ENCODE assay signal across 23 cellular contexts in the genomic region with DNA sequence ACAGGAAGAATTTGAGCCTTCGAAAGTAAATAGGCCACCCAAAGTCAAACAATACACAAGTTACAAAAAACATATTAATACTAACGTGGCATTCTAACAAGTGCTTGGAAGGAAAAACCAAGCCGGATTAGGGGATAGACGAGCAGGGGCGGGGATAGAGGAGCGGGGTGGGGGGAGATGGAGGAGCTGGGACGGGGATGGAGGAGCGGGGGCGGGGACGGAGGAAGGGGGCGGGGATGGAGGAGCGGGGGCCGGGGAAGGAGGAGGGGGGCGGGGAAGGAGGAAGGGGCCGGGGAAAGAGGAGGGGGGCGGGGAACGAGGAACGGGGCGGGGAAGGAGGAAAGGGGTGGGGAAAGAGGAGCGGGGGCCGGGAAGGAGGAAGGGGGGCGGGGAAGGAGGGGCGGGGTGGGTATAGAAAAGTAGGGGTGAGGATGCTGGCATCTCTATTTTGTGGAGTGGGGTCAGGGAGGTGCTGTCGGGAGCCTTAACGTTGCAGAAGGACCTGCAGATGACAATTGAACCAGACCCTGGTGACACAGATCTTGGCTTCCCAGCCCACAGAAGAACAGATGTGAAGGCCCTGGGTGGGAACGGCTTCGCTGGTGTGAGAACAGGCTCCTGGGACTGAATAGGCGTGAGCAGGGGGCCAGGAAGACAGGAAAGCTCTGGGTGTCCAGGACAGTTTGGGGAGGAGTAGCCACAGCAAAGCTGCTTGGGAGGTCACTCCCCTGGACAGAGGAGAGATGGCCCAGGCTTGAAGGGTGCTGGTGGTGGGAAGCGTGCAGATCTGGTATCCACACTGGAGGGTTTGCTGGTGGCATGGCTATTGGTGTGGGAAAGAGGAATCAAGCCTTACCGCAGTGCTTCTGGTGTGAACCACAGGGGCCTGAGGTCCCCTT.
"Had no signal": no experiment of that assay in that cellular context is flagged by ENCODE, and none has a peak within 500 bp of the region (broad histone marks: within the 10 kb centered on the region; RNA-seq: fewer than 3 reads in every experiment).

No MANE protein-coding gene starts in this region.

- H3K4me1 Mint-ChIP-seq: activated B cell treated with CpG ODN at 0.5 μM for 24 hours; activated CD4-positive, alpha-beta T cell treated with anti-CD3 and anti-CD28 coated beads for 36 hours; stimulated activated memory B cell treated with anti-CD40 and anti-IgM and Interleukin-4, amounts not matched to agents 10 μg/mL and 1 μg/mL and 100 μg/mL, for 72 hours had no signal

- H3K4me1 ChIP-seq: parathyroid adenoma, right lobe of liver, testis had no signal

- H3K27ac Mint-ChIP-seq: activated B cell treated with CpG ODN at 0.5 μM for 24 hours; activated CD4-positive, alpha-beta T cell treated with anti-CD3 and anti-CD28 coated beads for 36 hours; activated naive CD4-positive, alpha-beta T cell treated with anti-CD3 and anti-CD28 coated beads for 36 hours; activated T-cell treated with anti-CD3 and anti-CD28 coated beads, Interleukin-2, amount 50 U/mL, for 72 hours; natural killer cell treated with Interleukin-12 subunit alpha and Interleukin-12 subunit beta and Interleukin-15 and Interleukin-18, amount 100 ng/mL, for 72 hours; stimulated activated memory B cell treated with anti-CD40 and anti-IgM and Interleukin-4, amounts not matched to agents 10 μg/mL and 1 μg/mL and 100 μg/mL, for 72 hours; type B pancreatic cell had no signal

- H3K9ac ChIP-seq: parathyroid adenoma had no signal

- DNase-seq: activated B cell treated with CpG ODN at 0.5 μM for 24 hours; activated CD4-positive, alpha-beta T cell treated with anti-CD3 and anti-CD28 coated beads for 36 hours; activated CD4-positive, alpha-beta T cell treated with anti-CD3 and anti-CD28 coated beads, Interleukin-2, amount 50 U/mL, for 48 hours; activated effector memory CD4-positive, alpha-beta T cell treated with Interleukin-2 at 50 U/mL for 16 hours; activated naive CD4-positive, alpha-beta T cell treated with anti-CD3 and anti-CD28 coated beads for 36 hours; activated T-cell treated with anti-CD3 and anti-CD28 coated beads, Interleukin-2, amount 50 U/mL, for 72 hours; amygdala; cortex of kidney; erythroblast; foreskin fibroblast; heart right ventricle; left cardiac atrium; right lobe of liver; small intestine; stimulated activated CD4-positive, alpha-beta T cell treated with anti-CD3 and anti-CD28 coated beads, Interleukin-2, amount 100 ng/mL, for 24 hours; T-helper 9 cell; testis had no signal

- FAIRE-seq: islet of Langerhans, small intestine had no signal

- H3K79me2 ChIP-seq: parathyroid adenoma had no signal

- H3K4me3 Mint-ChIP-seq: activated B cell treated with CpG ODN at 0.5 μM for 24 hours; activated CD4-positive, alpha-beta T cell treated with anti-CD3 and anti-CD28 coated beads for 36 hours; activated naive CD4-positive, alpha-beta T cell treated with anti-CD3 and anti-CD28 coated beads for 36 hours; activated T-cell treated with anti-CD3 and anti-CD28 coated beads, Interleukin-2, amount 50 U/mL, for 72 hours; natural killer cell treated with Interleukin-12 subunit alpha and Interleukin-12 subunit beta and Interleukin-15 and Interleukin-18, amount 100 ng/mL, for 72 hours; stimulated activated memory B cell treated with anti-CD40 and anti-IgM and Interleukin-4, amounts not matched to agents 10 μg/mL and 1 μg/mL and 100 μg/mL, for 72 hours; type B pancreatic cell had no signal

- H3K36me3 ChIP-seq: cardiac muscle cell, heart right ventricle, right lobe of liver had no signal

- H3K27ac ChIP-seq: cardiac muscle cell, heart right ventricle, parathyroid adenoma, right lobe of liver, testis had no signal

- H2AFZ ChIP-seq: parathyroid adenoma had no signal

- H3K9me3 ChIP-seq: right lobe of liver, testis had no signal

- ATAC-seq: activated CD4-positive, alpha-beta T cell treated with anti-CD3 and anti-CD28 coated beads for 36 hours; activated T-cell treated with anti-CD3 and anti-CD28 coated beads, Interleukin-2, amount 50 U/mL, for 72 hours; heart right ventricle; left cardiac atrium; natural killer cell treated with Interleukin-12 subunit alpha and Interleukin-12 subunit beta and Interleukin-15 and Interleukin-18, amount 100 ng/mL, for 72 hours; stimulated activated memory B cell treated with anti-CD40 and anti-IgM and Interleukin-4, amounts not matched to agents 10 μg/mL and 1 μg/mL and 100 μg/mL, for 72 hours had no signal

- H3K4me3 ChIP-seq: cardiac muscle cell, heart right ventricle, right lobe of liver, testis had no signal

- H3K36me3 Mint-ChIP-seq: natural killer cell treated with Interleukin-12 subunit alpha and Interleukin-12 subunit beta and Interleukin-15 and Interleukin-18, amount 100 ng/mL, for 72 hours; stimulated activated memory B cell treated with anti-CD40 and anti-IgM and Interleukin-4, amounts not matched to agents 10 μg/mL and 1 μg/mL and 100 μg/mL, for 72 hours; type B pancreatic cell had no signal

- H3K9me3 Mint-ChIP-seq: activated B cell treated with CpG ODN at 0.5 μM for 24 hours; activated naive CD4-positive, alpha-beta T cell treated with anti-CD3 and anti-CD28 coated beads for 36 hours; activated T-cell treated with anti-CD3 and anti-CD28 coated beads, Interleukin-2, amount 50 U/mL, for 72 hours; natural killer cell treated with Interleukin-12 subunit alpha and Interleukin-12 subunit beta and Interleukin-15 and Interleukin-18, amount 100 ng/mL, for 72 hours had no signal

- H3K27me3 ChIP-seq: cardiac muscle cell, heart right ventricle, right lobe of liver, testis had no signal
